In genomic region chr17:7218166-7218565, GRCh38 we compare ENCODE assay signal across 10 cellular contexts. TPM values are rescaled to one million over a fixed set of nuclear protein-coding genes. Genes with fewer than 3 reads are reported as not detected.
DNase-seq lines count a peak whose midpoint lies in the region; ATAC-seq and TF ChIP-seq lines count a peak whose summit lies in the region.
"Had no signal": no experiment of that assay in that cellular context is flagged by ENCODE, and none has a peak within 500 bp of the region (broad histone marks: within the 10 kb centered on the region; RNA-seq: fewer than 3 reads in every experiment).

No MANE protein-coding gene starts in this region.

- intact Hi-C loops in CD4-positive, alpha-beta memory T cell (cut with micrococcal nuclease): no loop called here

- H3K27me3 Mint-ChIP-seq in CD4-positive, alpha-beta memory T cell: peaks cover 0 to 3% of the 10 kb centered on the region in 2 donors
- no peaks in the 10 kb centered on the region for H3K27me3 Mint-ChIP-seq in osteocyte (ENCODE audit: unreplicated experiment)

- CTCF ChIA-PET in CD4-positive, alpha-beta memory T cell (lab: Charles Lee; ENCODE audit: partially characterized antibody): interaction anchor here (5.9 kb wide), 1 partner anchor 79 kb away, joined by 79 read pairs; no protein-coding TSS in a partner anchor

- peaks cover 68% of the 10 kb centered on the region for H3K4me1 ChIP-seq in CD4-positive, alpha-beta memory T cell (ENCODE audit: insufficient read depth, low read length)

- H3K27me3 ChIP-seq in CD4-positive, alpha-beta memory T cell (ENCODE audit: insufficient read depth, low read length): no peaks in the 10 kb centered on the region

- no peak overlapping the region for H3K27ac ChIP-seq in CD4-positive, alpha-beta memory T cell (ENCODE audit: low read depth, low read length)

- peak overlapping the region; percentile 29 to 98 (median 44) for H3K4me3 Mint-ChIP-seq in CD4-positive, alpha-beta memory T cell
- H3K4me3 Mint-ChIP-seq in osteocyte (ENCODE audit: unreplicated experiment): peak overlapping the region; percentile 83

- no peak for TF ChIP-seq CTCF in osteocyte (IDR thresholded peaks at IDR 0.05)

- peaks cover 12% of the 10 kb centered on the region for H3K36me3 ChIP-seq in CD4-positive, alpha-beta memory T cell (ENCODE audit: insufficient read depth, low read length)

- no peak for ATAC-seq in GM18505 (IDR thresholded peaks at IDR 0.05; ENCODE audit: unreplicated experiment)
- ATAC-seq in left lobe of liver: no peak

- peak overlapping the region in 5 of 7 donors; percentile 68 to 87 (median 78) for H3K27ac Mint-ChIP-seq in CD4-positive, alpha-beta memory T cell
- H3K27ac Mint-ChIP-seq in osteocyte (ENCODE audit: unreplicated experiment): peak overlapping the region; percentile 90

- H3K36me3 Mint-ChIP-seq in CD4-positive, alpha-beta memory T cell: peaks cover 0 to 20% of the 10 kb centered on the region in 2 donors
- H3K36me3 Mint-ChIP-seq in osteocyte (ENCODE audit: unreplicated experiment): no peaks in the 10 kb centered on the region

- peaks cover 0 to 3% (median 0%) of the 10 kb centered on the region in 8 donors for H3K9me3 Mint-ChIP-seq in CD4-positive, alpha-beta memory T cell
- H3K9me3 Mint-ChIP-seq in osteocyte (ENCODE audit: unreplicated experiment): no peaks in the 10 kb centered on the region

- no peak overlapping the region for H3K4me3 ChIP-seq in CD4-positive, alpha-beta memory T cell (ENCODE audit: low read length in 2 of 2)

- H3K4me1 Mint-ChIP-seq in CD4-positive, alpha-beta memory T cell: peaks cover 38 to 80% (median 56%) of the 10 kb centered on the region in 4 donors
- peaks cover 69% of the 10 kb centered on the region for H3K4me1 Mint-ChIP-seq in osteocyte (ENCODE audit: unreplicated experiment)

- DNase-seq in CD4-positive, alpha-beta memory T cell: peak in 1 of 5 donors; percentile 14
- DNase-seq in OCI-M1 (lab: John Stamatoyannopoulos, UW) (peak; percentile 20), erythroblast (lab: John Stamatoyannopoulos, UW) (no peak), osteocyte (ENCODE audit: extremely low spot score, unreplicated experiment) (no peak), NCI-H187 treated with DMSO at 0.1 percent for 48 hours (lab: John Stamatoyannopoulos, UW) (no peak), left lobe of liver (ENCODE audit: low spot score) (no peak)
- no peak for DNase-seq in activated CD4-positive, CD25-positive, alpha-beta regulatory T cell treated with anti-CD3 and anti-CD28 coated beads, Interleukin-2, amount 50 U/mL, for 72 hours
- DNase-seq: effector CD4-positive, alpha-beta T cell; NCI-H1092 had no signal

- POLR2A ChIA-PET in CD4-positive, alpha-beta memory T cell (lab: Charles Lee; ENCODE audit: partially characterized antibody): interaction anchor here (1.7 to 15.3 kb wide), 3 partner anchors 18 to 183 kb away, joined by 9 to 435 read pairs (median 10); partner anchors contain the start of genes CTDNEP1, DVL2, ELP5 and GABARAP

- H3K9me3 ChIP-seq in CD4-positive, alpha-beta memory T cell (ENCODE audit: control insufficient read depth in 1 of 2, low read length in 2 of 2): no peaks in the 10 kb centered on the region

- TF ChIP-seq POLR2A in erythroblast (IDR thresholded peaks at IDR 0.05; ENCODE audit: low read length): peak; percentile 15
- no peak for TF ChIP-seq POLR2A in GM18505 (IDR thresholded peaks at IDR 0.05; ENCODE audit: borderline replicate concordance, extremely low read depth, insufficient read depth, insufficient read length)

RNA-seq across cellular contexts. Expression of gene DLG4, which starts 1.5 kb away (rescaled TPM):
- total RNA-seq in CD4-positive, alpha-beta memory T cell: 1 to 10 TPM; 7.2 to 7.6 TPM
- polyA plus RNA-seq in CD4-positive, alpha-beta memory T cell: under 1 TPM; 0.44 to 0.50 TPM
- total RNA-seq in osteocyte: 32.6 and 38.5 TPM in 2 replicates
- 5.5 TPM for total RNA-seq in left lobe of liver

RNA-seq across cellular contexts. Expression of gene ACADVL, which starts 1.6 kb away (rescaled TPM):
- total RNA-seq in CD4-positive, alpha-beta memory T cell: 100 to 1,000 TPM; 340 to 342 TPM
- polyA plus RNA-seq in CD4-positive, alpha-beta memory T cell: 100 to 1,000 TPM; 110 to 118 TPM
- total RNA-seq in osteocyte (302 and 354 TPM in 2 replicates), left lobe of liver (1,044 TPM)

RNA-seq across cellular contexts. Expression of gene DVL2, which starts 16.2 kb away (rescaled TPM):
- 10 to 100 TPM; 75.1 to 76.8 TPM for total RNA-seq in CD4-positive, alpha-beta memory T cell
- 10 to 100 TPM; 22.0 to 23.7 TPM for polyA plus RNA-seq in CD4-positive, alpha-beta memory T cell
- total RNA-seq in osteocyte (87.7 and 99.7 TPM in 2 replicates), left lobe of liver (10.0 TPM)

RNA-seq across cellular contexts. Expression of gene PHF23, which starts 21.1 kb away (rescaled TPM):
- total RNA-seq in CD4-positive, alpha-beta memory T cell: 10 to 100 TPM; 45.8 to 55.8 TPM
- polyA plus RNA-seq in CD4-positive, alpha-beta memory T cell: 10 to 100 TPM; 11.4 to 29.8 TPM
- total RNA-seq in osteocyte (51.6 and 54.7 TPM in 2 replicates), left lobe of liver (16.5 TPM)

RNA-seq across cellular contexts. Expression of gene GABARAP, which starts 24.1 kb away (rescaled TPM):
- 100 to 1,000 TPM; 324 to 327 TPM for total RNA-seq in CD4-positive, alpha-beta memory T cell
- polyA plus RNA-seq in CD4-positive, alpha-beta memory T cell: 100 to 1,000 TPM; 741 to 896 TPM
- total RNA-seq in osteocyte (642 TPM in 2 replicates), left lobe of liver (235 TPM)
